Comparison of ENCODE assay signal across 37 cellular contexts in the genomic region with DNA sequence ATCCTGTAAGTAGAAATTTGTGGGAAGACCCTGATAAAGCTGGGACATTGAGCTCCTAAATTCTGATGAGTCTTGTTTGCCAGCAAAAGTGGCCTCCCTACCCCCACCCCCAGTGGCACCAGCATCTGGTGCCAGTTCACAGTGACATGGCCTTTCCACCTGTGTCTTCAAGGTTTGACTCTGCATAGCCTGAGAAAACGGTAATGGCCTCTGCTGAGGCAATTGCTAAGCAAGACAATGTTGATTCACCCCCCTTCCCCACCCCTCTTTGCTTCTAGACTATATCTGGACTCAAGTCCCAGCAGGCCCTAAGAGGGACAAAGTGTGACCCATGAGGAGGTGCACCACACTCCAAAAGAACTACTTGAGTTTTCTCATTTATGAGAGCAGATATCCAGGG. TPM values are rescaled to one million over a fixed set of nuclear protein-coding genes. Genes with fewer than 3 reads are reported as not detected.
DNase-seq lines count a peak whose midpoint lies in the region; ATAC-seq, FAIRE-seq and TF ChIP-seq lines count a peak whose summit lies in the region.
"Had no signal": no experiment of that assay in that cellular context is flagged by ENCODE, and none has a peak within 500 bp of the region (broad histone marks: within the 10 kb centered on the region; RNA-seq: fewer than 3 reads in every experiment).

No MANE protein-coding gene starts in this region.

- POLR2A ChIA-PET in K562 (lab: Yijun Ruan, JAX): no interaction called here
- POLR2A ChIA-PET in CD4-positive, alpha-beta T cell (lab: Charles Lee): no interaction called here

- H3K4me2 ChIP-seq in K562 (ENCODE audit: insufficient read depth, low read length): no peak overlapping the region
- H3K4me2 ChIP-seq: A549; BLaER1; BLaER1 treated with 17β-estradiol and CSF1 and Interleukin-3, amounts not matched to agents 10 nM and 100 nM had no signal

- no peaks in the 10 kb centered on the region for H3K79me2 ChIP-seq in K562 (ENCODE audit: control insufficient read depth, insufficient read depth, low read length)

- H3K4me3 ChIP-seq in K562: no peak overlapping the region
- H3K4me3 ChIP-seq in esophagus muscularis mucosa: no peak overlapping the region
- H3K4me3 ChIP-seq: A549; BLaER1; BLaER1 treated with 17β-estradiol and CSF1 and Interleukin-3, amounts not matched to agents 10 nM and 100 nM had no signal

- H3K9ac ChIP-seq in K562 (ENCODE audit: insufficient read depth in 1 of 2, low read depth in 2 of 2, low read length in 2 of 2): no peak overlapping the region
- H3K9ac ChIP-seq: BLaER1; BLaER1 treated with 17β-estradiol and CSF1 and Interleukin-3, amounts not matched to agents 10 nM and 100 nM had no signal

- in situ Hi-C loops in K562 (cut with MboI): no loop called here

- TF ChIP-seq RAD21 in K562 (CRISPR knock-in tag; conservative IDR thresholded peaks at IDR 0.05 in 1 of 2, IDR thresholded peaks at IDR 0.05 in 1 of 2): no peak

- ATAC-seq in K562 (peak; percentile 36), GM18858 (IDR thresholded peaks at IDR 0.05; ENCODE audit: unreplicated experiment) (no peak)
- ATAC-seq in CD4-positive, alpha-beta T cell (ENCODE audit: poor library complexity): no peak
- ATAC-seq: A549; CD8-positive, alpha-beta T cell had no signal

- H3K4me1 Mint-ChIP-seq in endothelial cell (ENCODE audit: unreplicated experiment): peaks cover 40% of the 10 kb centered on the region
- H3K4me1 Mint-ChIP-seq in osteocyte (ENCODE audit: unreplicated experiment): no peaks in the 10 kb centered on the region
- H3K4me1 Mint-ChIP-seq in CD4-positive, alpha-beta T cell (ENCODE audit: low read depth): no peaks in the 10 kb centered on the region

- H3K9me1 ChIP-seq in K562 (ENCODE audit: control insufficient read depth, insufficient read depth, low read length): no peaks in the 10 kb centered on the region

- no peaks in the 10 kb centered on the region for H3K36me3 ChIP-seq in K562 (ENCODE audit: control insufficient read depth, insufficient read depth, low read length)
- H3K36me3 ChIP-seq in esophagus muscularis mucosa: no peaks in the 10 kb centered on the region
- H3K36me3 ChIP-seq: BE2C; BLaER1; BLaER1 treated with 17β-estradiol and CSF1 and Interleukin-3, amounts not matched to agents 10 nM and 100 nM had no signal

- H3K9me3 Mint-ChIP-seq in endothelial cell (ENCODE audit: unreplicated experiment) (no peaks in the 10 kb centered on the region), osteocyte (ENCODE audit: unreplicated experiment) (no peaks in the 10 kb centered on the region)
- H3K9me3 Mint-ChIP-seq in CD4-positive, alpha-beta T cell: no peaks in the 10 kb centered on the region
- H3K9me3 Mint-ChIP-seq: CD8-positive, alpha-beta memory T cell had no signal

- H3K36me3 Mint-ChIP-seq in endothelial cell (ENCODE audit: low read depth, unreplicated experiment) (no peaks in the 10 kb centered on the region), osteocyte (ENCODE audit: unreplicated experiment) (no peaks in the 10 kb centered on the region)
- no peaks in the 10 kb centered on the region for H3K36me3 Mint-ChIP-seq in CD4-positive, alpha-beta T cell (ENCODE audit: low read depth)
- H3K36me3 Mint-ChIP-seq: CD14-positive monocyte; CD4-positive, alpha-beta memory T cell; CD4-positive, CD25-positive, alpha-beta regulatory T cell; CD8-positive, alpha-beta memory T cell; CD8-positive, alpha-beta T cell had no signal

- CTCF ChIA-PET in K562 (lab: Yijun Ruan, JAX; ENCODE audit: low intra/inter-chr PET ratio): no interaction called here
- CTCF ChIA-PET in CD4-positive, alpha-beta T cell (lab: Charles Lee): no interaction called here

- DNase-seq in K562 (ENCODE audit: extremely low read depth in 1 of 4, low spot score in 3 of 4) (no peak), endothelial cell (ENCODE audit: low spot score) (no peak), esophagus muscularis mucosa (ENCODE audit: extremely low spot score) (peak; percentile 66), osteocyte (ENCODE audit: extremely low spot score, unreplicated experiment) (peak; percentile 49), NCI-H128 (lab: John Stamatoyannopoulos, UW; ENCODE audit: unreplicated experiment) (no peak), iPS-NIHi11 (ENCODE audit: low spot score) (no peak)
- no peak for DNase-seq in CD4-positive, alpha-beta T cell
- DNase-seq: 8988T; ACHN; AML-193; BE2C; C1 segment of cervical spinal cord; Caco-2; Calu3; CD4-positive, alpha-beta memory T cell; CD4-positive, CD25-positive, alpha-beta regulatory T cell; CD8-positive, alpha-beta memory T cell; CD8-positive, alpha-beta T cell; COR-L47; DMS 273 treated with DMSO at 0.1 percent for 48 hours; DMS153; DMS53; DMS79; DMS79 treated with DMSO at 0.1 percent for 48 hours; DND-41; EL had no signal

- no peak for TF ChIP-seq POLR2A in K562 (conservative IDR thresholded peaks at IDR 0.05)
- TF ChIP-seq POLR2A in esophagus muscularis mucosa (IDR thresholded peaks at IDR 0.05; ENCODE audit: low read depth): no peak

- intact Hi-C loops in K562 (cut with micrococcal nuclease) (no loop called here), esophagus muscularis mucosa (cut with DNase I) (no loop called here)
- intact Hi-C loops in CD4-positive, alpha-beta T cell (cut with DNase I, micrococcal nuclease): no loop called here

- H3K27ac Mint-ChIP-seq in endothelial cell (ENCODE audit: unreplicated experiment): peak overlapping the region; percentile 6
- H3K27ac Mint-ChIP-seq in osteocyte (ENCODE audit: unreplicated experiment): no peak overlapping the region
- H3K27ac Mint-ChIP-seq in CD4-positive, alpha-beta T cell: no peak overlapping the region
- H3K27ac Mint-ChIP-seq: B cell; CD14-positive monocyte; CD4-positive, CD25-positive, alpha-beta regulatory T cell; CD8-positive, alpha-beta memory T cell; CD8-positive, alpha-beta T cell had no signal

- peaks cover 0 to 19% of the 10 kb centered on the region in 2 experiments; a peak in 4 of 5 replicates for H3K4me1 ChIP-seq in K562 (replicated peaks in 1 of 2; ENCODE audit: control insufficient read depth in 2 of 2, insufficient read depth in 2 of 2, low read length in 2 of 2)
- H3K4me1 ChIP-seq in esophagus muscularis mucosa: no peaks in the 10 kb centered on the region
- H3K4me1 ChIP-seq: A549, Caco-2 had no signal

- H3K9me3 ChIP-seq in K562 (replicated peaks; ENCODE audit: control insufficient read depth, insufficient read depth, low read depth, low read length) (no peaks in the 10 kb centered on the region), esophagus muscularis mucosa (no peaks in the 10 kb centered on the region)
- no peaks in the 10 kb centered on the region for H3K9me3 ChIP-seq in CD4-positive, alpha-beta T cell (ENCODE audit: control insufficient read depth, low read length)
- H3K9me3 ChIP-seq: A549; BE2C; BLaER1; BLaER1 treated with 17β-estradiol and CSF1 and Interleukin-3, amounts not matched to agents 10 nM and 100 nM; Caco-2 had no signal

- TF ChIP-seq CTCF in K562 (IDR thresholded peaks at IDR 0.05 in 2 of 3, conservative IDR thresholded peaks at IDR 0.05 in 1 of 3; ENCODE audit: insufficient read depth in 2 of 3, low read depth in 1 of 3, low read length in 3 of 3): no peak
- TF ChIP-seq CTCF in endothelial cell (IDR thresholded peaks at IDR 0.05; ENCODE audit: unreplicated experiment): no peak
- no peak for TF ChIP-seq CTCF in esophagus muscularis mucosa (IDR thresholded peaks at IDR 0.05)
- no peak for TF ChIP-seq CTCF in osteocyte (IDR thresholded peaks at IDR 0.05)
- no peak for TF ChIP-seq CTCF in CD4-positive, alpha-beta T cell (IDR thresholded peaks at IDR 0.05)

- TF ChIP-seq EP300 in K562 (IDR thresholded peaks at IDR 0.05; ENCODE audit: low read length): no peak
- TF ChIP-seq EP300 in esophagus muscularis mucosa (IDR thresholded peaks at IDR 0.05): no peak

- no TSS peak for BruUV-seq in K562 (replicated peaks; lab: Mats Ljungman, UMichigan)

- H3K27me3 Mint-ChIP-seq in endothelial cell (ENCODE audit: unreplicated experiment) (peaks cover 2% of the 10 kb centered on the region), osteocyte (ENCODE audit: unreplicated experiment) (peaks cover 7% of the 10 kb centered on the region)
- no peaks in the 10 kb centered on the region for H3K27me3 Mint-ChIP-seq in CD4-positive, alpha-beta T cell
- H3K27me3 Mint-ChIP-seq: B cell; CD4-positive, alpha-beta memory T cell; CD8-positive, alpha-beta memory T cell had no signal

- no peak overlapping the region for H3K4me3 Mint-ChIP-seq in endothelial cell (ENCODE audit: unreplicated experiment)
- no peak overlapping the region for H3K4me3 Mint-ChIP-seq in osteocyte (ENCODE audit: unreplicated experiment)
- H3K4me3 Mint-ChIP-seq in CD4-positive, alpha-beta T cell: no peak overlapping the region
- H3K4me3 Mint-ChIP-seq: B cell; CD14-positive monocyte; CD4-positive, alpha-beta memory T cell; CD4-positive, CD25-positive, alpha-beta regulatory T cell; CD8-positive, alpha-beta memory T cell; CD8-positive, alpha-beta T cell had no signal

- no peaks in the 10 kb centered on the region for H4K20me1 ChIP-seq in K562 (replicated peaks; ENCODE audit: control insufficient read depth, insufficient read depth, low read length)
- H4K20me1 ChIP-seq: BLaER1; BLaER1 treated with 17β-estradiol and CSF1 and Interleukin-3, amounts not matched to agents 10 nM and 100 nM had no signal

- no peak for FAIRE-seq in K562 (lab: Jason Lieb, UNC)
- FAIRE-seq: A204.1, A549, D721Med had no signal

- 11% methylated on average over 1 of the region's 1 CpG for WGBS in K562 (ENCODE audit: insufficient coverage, low coverage, missing lambda C conversion rate)
- 60% methylated on average over 1 of the region's 1 CpG for WGBS in esophagus muscularis mucosa

- H3K27ac ChIP-seq in K562 (ENCODE audit: extremely low read depth, low read depth, low read length) (no peak overlapping the region), esophagus muscularis mucosa (replicated peaks in 1 of 4) (no peak overlapping the region)
- H3K27ac ChIP-seq in CD4-positive, alpha-beta T cell (ENCODE audit: low read depth, low read length): no peak overlapping the region
- H3K27ac ChIP-seq: 22Rv1; A549; BLaER1; BLaER1 treated with 17β-estradiol and CSF1 and Interleukin-3, amounts not matched to agents 10 nM and 100 nM; C4-2B had no signal

- no peaks in the 10 kb centered on the region for H3K27me3 ChIP-seq in K562 (ENCODE audit: control insufficient read depth in 2 of 2, insufficient read depth in 2 of 2, low read length in 2 of 2)
- H3K27me3 ChIP-seq in esophagus muscularis mucosa: no peaks in the 10 kb centered on the region
- no peaks in the 10 kb centered on the region for H3K27me3 ChIP-seq in CD4-positive, alpha-beta T cell (ENCODE audit: control insufficient read depth, insufficient read depth, low read length)
- H3K27me3 ChIP-seq: BE2C; BLaER1; BLaER1 treated with 17β-estradiol and CSF1 and Interleukin-3, amounts not matched to agents 10 nM and 100 nM had no signal

- no peak overlapping the region for H2AFZ ChIP-seq in K562 (ENCODE audit: low read depth, low read length)

RNA-seq across cellular contexts. Expression of a gene that starts 48.0 kb away (rescaled TPM):
- 56.0 and 57.2 TPM in 2 replicates for total RNA-seq in K562 (2011; cell fraction: chromatin; rRNA removed; ENCODE audit: low replicate concordance)
- total RNA-seq in K562 (2011; cell fraction: nucleolus; rRNA removed): 34.2 and 36.7 TPM in 2 replicates
- 33.4 and 37.5 TPM in 2 replicates for total RNA-seq in K562 (2011; cell fraction: nucleoplasm; rRNA removed)
- total RNA-seq in K562 (2014; rRNA removed) (31.4 and 31.6 TPM in 2 replicates), K562 (2014; rRNA removed; fragmentation: Illumina TruSeq; extraction: Trizol) (30.6 and 37.7 TPM in 2 replicates), K562 (2015; rRNA removed; fragmentation: Illumina TruSeq; extraction: Trizol) (37.7 and 42.5 TPM in 2 replicates), K562 (2021) (33.7 and 35.4 TPM in 2 replicates), endothelial cell (ENCODE audit: unreplicated experiment) (2.4 TPM), esophagus muscularis mucosa (1 to 10 TPM; 1.8 to 3.8 (median 2.7) TPM), osteocyte (not detected in 2 replicates)
- polyA plus RNA-seq in K562 (2011; rRNA removed) (22.8 and 24.6 TPM in 2 replicates), K562 (2014; fragmentation: Illumina TruSeq; extraction: Trizol) (29.0 and 32.3 TPM in 2 replicates), K562 (2014; fragmentation: Nextera tagmentation; extraction: Ambion mirVana) (1 to 10 TPM; 5.3 to 6.2 TPM), K562 (2014; rRNA removed) (10.7 and 12.9 TPM in 2 replicates)
- 13.7 and 24.1 TPM in 2 replicates for polyA plus RNA-seq in K562 (2011; cell fraction: cytosol; rRNA removed)
- 14.5 and 21.4 TPM in 2 replicates for polyA plus RNA-seq in K562 (2011; cell fraction: nucleus; rRNA removed)
- 19.0 and 36.2 TPM in 2 replicates for polyA plus RNA-seq in K562 (2012)
- polyA minus RNA-seq in K562 (2011; rRNA and poly(A)+ RNA removed): 85.5 and 93.3 TPM in 2 replicates
- 52.8 and 61.1 TPM in 2 replicates for polyA minus RNA-seq in K562 (2011; cell fraction: cytosol; rRNA and poly(A)+ RNA removed)
- polyA minus RNA-seq in K562 (2011; cell fraction: nucleus; rRNA and poly(A)+ RNA removed): 68.7 and 79.4 TPM in 2 replicates
- total RNA-seq in CD4-positive, alpha-beta T cell: 10 to 100 TPM; 20.8 to 21.2 TPM
- total RNA-seq: Caco-2, Calu3 had no signal
- polyA plus RNA-seq: A549, BJ had no signal

Comparison
In these comparisons a context has a peak if more than half of its experiments do, and no peak if none do; other contexts are left out.
1. DNase-seq: peak in esophagus muscularis mucosa (single experiment) and osteocyte (single experiment); none in K562 (0 of 4), endothelial cell (single experiment), CD4-positive, alpha-beta T cell (0 of 10), NCI-H128 (single experiment) and iPS-NIHi11 (single experiment).